ENCODE assay signal across 8 cellular contexts in the genomic region with DNA sequence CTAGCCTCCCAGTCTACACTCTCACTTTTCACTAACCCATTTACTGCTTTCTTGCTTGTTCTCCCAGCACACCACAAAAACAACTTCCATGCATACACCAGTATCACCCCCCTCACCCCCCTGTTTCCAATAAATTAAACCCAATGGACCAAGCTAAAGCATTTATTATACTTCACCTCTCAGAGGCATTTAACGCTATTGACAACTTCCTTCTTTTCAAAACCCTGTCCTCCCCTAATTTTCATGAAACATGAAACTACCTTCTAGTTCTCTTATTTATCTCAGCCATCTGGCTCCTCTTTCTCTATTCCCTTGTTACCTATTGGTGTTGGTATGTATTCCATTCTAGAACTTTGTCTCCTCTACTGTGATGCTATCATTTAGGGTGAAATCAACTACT. TPM values are rescaled to one million over a fixed set of nuclear protein-coding genes. Genes with fewer than 3 reads are reported as not detected.
A peak's percentile ranks its signal among the peaks of the same experiment; 100 is the strongest.
DNase-seq lines count a peak whose midpoint lies in the region; ATAC-seq and TF ChIP-seq lines count a peak whose summit lies in the region.
"Had no signal": no experiment of that assay in that cellular context is flagged by ENCODE, and none has a peak within 500 bp of the region (broad histone marks: within the 10 kb centered on the region; RNA-seq: fewer than 3 reads in every experiment).

No MANE protein-coding gene starts in this region.

- no peak for TF ChIP-seq EP300 in gastroesophageal sphincter (IDR thresholded peaks at IDR 0.05)

- ATAC-seq in GM18858 (IDR thresholded peaks at IDR 0.05; ENCODE audit: unreplicated experiment) (peak; percentile 30), GM21619 (IDR thresholded peaks at IDR 0.05; ENCODE audit: unreplicated experiment) (peak; percentile 37), gastroesophageal sphincter (no peak)

- no peaks in the 10 kb centered on the region for H3K36me3 ChIP-seq in gastroesophageal sphincter

- no peaks in the 10 kb centered on the region for H3K27me3 ChIP-seq in gastroesophageal sphincter

- TF ChIP-seq CTCF in gastroesophageal sphincter (IDR thresholded peaks at IDR 0.05) = no peak

- no peak overlapping the region for H3K27ac ChIP-seq in gastroesophageal sphincter

- WGBS in gastroesophageal sphincter (ENCODE audit: low coverage in 1 of 2), 2 donors = 56 to 81% methylated on average over 1 of the region's 1 CpG

- H3K4me1 ChIP-seq in gastroesophageal sphincter = no peaks in the 10 kb centered on the region

- no peak for TF ChIP-seq POLR2A in gastroesophageal sphincter (IDR thresholded peaks at IDR 0.05)

- no peak overlapping the region for H3K4me3 ChIP-seq in gastroesophageal sphincter

- peak; percentile 46 for DNase-seq in NCI-H524 treated with DMSO at 0.1 percent for 48 hours (lab: John Stamatoyannopoulos, UW)
- DNase-seq in germinal center (ENCODE audit: low spot score) = peak; percentile 48
- no peak for DNase-seq in NK-92 treated with Interleukin-12 subunit alpha and Interleukin-12 subunit beta, amount 100 ng/mL, for 24 hours (lab: John Stamatoyannopoulos, UW)
- no peak for DNase-seq in DMS79 (lab: John Stamatoyannopoulos, UW)
- DNase-seq: NCI-H446 treated with DMSO at 0.1 percent for 48 hours had no signal

- no peaks in the 10 kb centered on the region for H3K9me3 ChIP-seq in gastroesophageal sphincter

RNA-seq across cellular contexts. Expression of a gene that starts 32.3 kb away (rescaled TPM):
- total RNA-seq in gastroesophageal sphincter = 10 to 100 TPM in 2 of 4 donors, 1 to 10 TPM in 2; 5.0 to 31.9 (median 12.9) TPM

Comparison
In these comparisons a context has a peak if more than half of its experiments do, and no peak if none do; other contexts are left out.
1. DNase-seq: peak in NCI-H524 treated with DMSO at 0.1 percent for 48 hours (single experiment) and germinal center (single experiment); none in NK-92 treated with Interleukin-12 subunit alpha and Interleukin-12 subunit beta, amount 100 ng/mL, for 24 hours (single experiment) and DMS79 (single experiment).